In genomic region chr12:127125607-127126259, GRCh38 we compare ENCODE assay signal across 9 cellular contexts.
DNase-seq lines count a peak whose midpoint lies in the region; ATAC-seq and TF ChIP-seq lines count a peak whose summit lies in the region.
"Had no signal": no experiment of that assay in that cellular context is flagged by ENCODE, and none has a peak within 500 bp of the region (broad histone marks: within the 10 kb centered on the region; RNA-seq: fewer than 3 reads in every experiment).

No MANE protein-coding gene starts in this region.

- H3K4me1 ChIP-seq in left ventricle myocardium inferior: peaks cover 12% of the 10 kb centered on the region

- intact Hi-C loops in activated CD8-positive, alpha-beta T cell treated with anti-CD3 and anti-CD28 coated beads for 36 hours (cut with micrococcal nuclease): no loop called here
- intact Hi-C loops in left ventricle myocardium inferior (cut with micrococcal nuclease): no loop called here

- CTCF ChIA-PET in activated CD8-positive, alpha-beta T cell treated with anti-CD3 and anti-CD28 coated beads for 36 hours (lab: Charles Lee): no interaction called here

- no peak for TF ChIP-seq CTCF in activated CD8-positive, alpha-beta T cell treated with anti-CD3 and anti-CD28 coated beads for 36 hours (IDR thresholded peaks at IDR 0.05)
- TF ChIP-seq CTCF in left ventricle myocardium inferior (IDR thresholded peaks at IDR 0.05; ENCODE audit: borderline replicate concordance): no peak

- no peaks in the 10 kb centered on the region for H3K36me3 ChIP-seq in left ventricle myocardium inferior

- DNase-seq in A172 (ENCODE audit: low spot score): peak; percentile 99
- peak; percentile 47 for DNase-seq in activated CD8-positive, alpha-beta T cell treated with anti-CD3 and anti-CD28 coated beads for 36 hours
- peak; percentile 76 for DNase-seq in myocyte (ENCODE audit: low read depth)
- DNase-seq in left ventricle myocardium inferior: no peak
- no peak for DNase-seq in effector CD4-positive, alpha-beta T cell
- no peak for DNase-seq in activated gamma-delta T cell (lab: John Stamatoyannopoulos, UW)

- no peak overlapping the region for H3K27ac ChIP-seq in left ventricle myocardium inferior (replicated peaks)

- no peaks in the 10 kb centered on the region for H3K9me3 Mint-ChIP-seq in activated CD8-positive, alpha-beta T cell treated with anti-CD3 and anti-CD28 coated beads for 36 hours

- no peak overlapping the region for H3K4me3 ChIP-seq in left ventricle myocardium inferior

- H3K27me3 ChIP-seq in left ventricle myocardium inferior (ENCODE audit: low read depth): peaks cover 25% of the 10 kb centered on the region

- peaks cover 1% of the 10 kb centered on the region for H3K27me3 Mint-ChIP-seq in activated CD8-positive, alpha-beta T cell treated with anti-CD3 and anti-CD28 coated beads for 36 hours
- H3K27me3 Mint-ChIP-seq: brain had no signal

- H3K36me3 Mint-ChIP-seq in activated CD8-positive, alpha-beta T cell treated with anti-CD3 and anti-CD28 coated beads for 36 hours (ENCODE audit: low read depth): no peaks in the 10 kb centered on the region
- H3K36me3 Mint-ChIP-seq: brain had no signal

- H3K9me3 ChIP-seq in left ventricle myocardium inferior (replicated peaks): no peaks in the 10 kb centered on the region

- H3K4me1 Mint-ChIP-seq in activated CD8-positive, alpha-beta T cell treated with anti-CD3 and anti-CD28 coated beads for 36 hours (ENCODE audit: low read depth): no peaks in the 10 kb centered on the region

- H3K27ac Mint-ChIP-seq in activated CD8-positive, alpha-beta T cell treated with anti-CD3 and anti-CD28 coated beads for 36 hours: no peak overlapping the region
- H3K27ac Mint-ChIP-seq: brain had no signal

- no peak overlapping the region for H3K4me3 Mint-ChIP-seq in activated CD8-positive, alpha-beta T cell treated with anti-CD3 and anti-CD28 coated beads for 36 hours
- H3K4me3 Mint-ChIP-seq: brain had no signal

- peak; percentile 90 for ATAC-seq in GM18909 (IDR thresholded peaks at IDR 0.05; ENCODE audit: poor library complexity, unreplicated experiment)
- ATAC-seq in HG03064 (IDR thresholded peaks at IDR 0.05; ENCODE audit: low read depth, unreplicated experiment): peak; percentile 85
- ATAC-seq in activated CD8-positive, alpha-beta T cell treated with anti-CD3 and anti-CD28 coated beads for 36 hours: peak; percentile 92

- POLR2A ChIA-PET in activated CD8-positive, alpha-beta T cell treated with anti-CD3 and anti-CD28 coated beads for 36 hours (lab: Charles Lee): interaction anchor here (1.2 kb wide), 1 partner anchor 88 kb away, joined by 3 read pairs; no protein-coding TSS in a partner anchor

Comparison
In these comparisons a context has a peak if more than half of its experiments do, and no peak if none do; other contexts are left out.
1. DNase-seq: peak in A172 (single experiment), activated CD8-positive, alpha-beta T cell treated with anti-CD3 and anti-CD28 coated beads for 36 hours (single experiment) and myocyte (single experiment); none in left ventricle myocardium inferior (single experiment), effector CD4-positive, alpha-beta T cell (single experiment) and activated gamma-delta T cell (single experiment).
2. Peak in every context shown above with its lines, with median percentiles within 50 percentile points of each other: ATAC-seq.